24 cellular contexts compared by ENCODE assay signal in the genomic region with DNA sequence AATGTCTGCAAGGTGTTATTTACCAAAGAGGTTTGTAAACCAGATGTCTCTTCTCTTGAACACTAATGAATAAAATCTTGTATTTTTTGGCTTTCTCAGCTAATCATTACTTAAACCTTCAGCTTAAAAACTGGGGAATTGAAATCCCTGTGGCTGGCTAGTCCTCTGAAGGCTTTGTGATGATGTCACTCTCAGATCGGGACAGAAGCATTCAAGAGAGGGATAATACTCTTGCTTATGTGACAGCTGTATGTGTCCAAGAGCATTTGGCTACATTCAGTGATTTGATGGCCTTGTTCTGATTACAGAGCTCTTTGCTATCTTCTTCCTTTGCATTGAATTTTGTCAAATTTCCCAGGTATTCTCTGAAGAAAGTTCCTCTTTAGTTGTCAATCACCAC.
A peak's percentile ranks its signal among the peaks of the same experiment; 100 is the strongest.
DNase-seq lines count a peak whose midpoint lies in the region; ATAC-seq, FAIRE-seq and TF ChIP-seq lines count a peak whose summit lies in the region.
"Had no signal": no experiment of that assay in that cellular context is flagged by ENCODE, and none has a peak within 500 bp of the region (broad histone marks: within the 10 kb centered on the region; RNA-seq: fewer than 3 reads in every experiment).

No MANE protein-coding gene starts in this region.

- intact Hi-C loops in gastrocnemius medialis (cut with DNase I; ENCODE audit: low total_unique reads): no loop called here

- no peak for TF ChIP-seq POLR2A in gastroesophageal sphincter (IDR thresholded peaks at IDR 0.05)
- no peak for TF ChIP-seq POLR2A in gastrocnemius medialis (IDR thresholded peaks at IDR 0.05)

- H3K27me3 ChIP-seq in gastroesophageal sphincter (no peaks in the 10 kb centered on the region), gastrocnemius medialis (no peaks in the 10 kb centered on the region)
- H3K27me3 ChIP-seq: heart left ventricle, testis had no signal

- no peak for TF ChIP-seq EP300 in gastroesophageal sphincter (IDR thresholded peaks at IDR 0.05)

- H3K36me3 ChIP-seq in gastroesophageal sphincter (no peaks in the 10 kb centered on the region), gastrocnemius medialis (no peaks in the 10 kb centered on the region)
- H3K36me3 ChIP-seq: heart left ventricle had no signal

- H3K9me3 ChIP-seq in gastroesophageal sphincter: no peaks in the 10 kb centered on the region
- no peaks in the 10 kb centered on the region for H3K9me3 ChIP-seq in gastrocnemius medialis
- H3K9me3 ChIP-seq: heart left ventricle, testis had no signal

- H3K4me3 ChIP-seq in gastroesophageal sphincter: no peak overlapping the region
- no peak overlapping the region for H3K4me3 ChIP-seq in gastrocnemius medialis
- H3K4me3 ChIP-seq: heart left ventricle, testis had no signal

- peak; percentile 18 for DNase-seq in D721Med (ENCODE audit: insufficient read length, low spot score)
- DNase-seq in NCI-H82 (lab: John Stamatoyannopoulos, UW): peak; percentile 82
- no peak for DNase-seq in gastrocnemius medialis
- DNase-seq: activated CD4-positive, alpha-beta memory T cell treated with anti-CD3 and anti-CD28 coated beads for 36 hours; activated CD4-positive, CD25-positive, alpha-beta regulatory T cell; activated gamma-delta T cell; activated naive CD8-positive, alpha-beta T cell treated with anti-CD3 and anti-CD28 coated beads, Interleukin-2, amount 50 U/mL, for 24 hours; activated T-cell treated with anti-CD3 and anti-CD28 coated beads for 4 hours; CD8-positive, alpha-beta memory T cell; heart left ventricle; NCI-H1417 treated with DMSO at 0.1 percent for 48 hours; posterior cingulate gyrus; stimulated activated CD4-positive, alpha-beta T cell treated with anti-CD3 and anti-CD28 coated beads, Interleukin-2, amount 100 ng/mL, for 24 hours; T1000; testis had no signal

- in situ Hi-C loops in gastrocnemius medialis (cut with MboI; ENCODE audit: low sequenced_read_pairs in 4 of 4): loop anchor here in 1 of 4 donors (10.0 kb wide), 1 partner anchor 128 kb away; the partner anchor contains the start of gene BICC1

- TF ChIP-seq CTCF in D721Med (IDR thresholded peaks at IDR 0.05; ENCODE audit: insufficient read depth, missing control alignments) (no peak), gastroesophageal sphincter (IDR thresholded peaks at IDR 0.05) (no peak), gastrocnemius medialis (IDR thresholded peaks at IDR 0.05 in 4 of 5, conservative IDR thresholded peaks at IDR 0.05 in 1 of 5) (no peak)

- 38 to 40% methylated on average over 1 of the region's 1 CpG for WGBS in gastroesophageal sphincter (ENCODE audit: low coverage in 1 of 2), 2 donors

- peak; percentile 28 for ATAC-seq in gastroesophageal sphincter
- ATAC-seq in gastrocnemius medialis: no peak
- no peak for ATAC-seq in GM21390 (IDR thresholded peaks at IDR 0.05; ENCODE audit: unreplicated experiment)
- ATAC-seq in HG03342 (IDR thresholded peaks at IDR 0.05; ENCODE audit: unreplicated experiment): no peak
- no peak for ATAC-seq in HG02973 (IDR thresholded peaks at IDR 0.05; ENCODE audit: unreplicated experiment)
- ATAC-seq: activated naive CD8-positive, alpha-beta T cell treated with anti-CD3 and anti-CD28 coated beads, Interleukin-2, amount 50 U/mL, for 24 hours; HCT116; natural killer cell treated with Interleukin-12 subunit alpha and Interleukin-12 subunit beta and Interleukin-15 and Interleukin-18, amount 100 ng/mL, for 72 hours; stimulated activated effector memory CD8-positive, alpha-beta T cell treated with anti-CD3 and anti-CD28 coated beads, Interleukin-12 subunit alpha, Interleukin-12 subunit beta, amount 100 ng/mL, for 72 hours had no signal

- H3K27ac ChIP-seq in gastroesophageal sphincter (peak overlapping the region; percentile 6 to 69 (median 52)), gastrocnemius medialis (peak overlapping the region; percentile 64 to 76 (median 68))
- H3K27ac ChIP-seq: testis had no signal

- FAIRE-seq in D721Med (lab: Jason Lieb, UNC): peak; percentile 91
- FAIRE-seq: bronchial epithelial cell, GM12892 had no signal

- H3K4me1 ChIP-seq in gastroesophageal sphincter: peaks cover 4 to 70% (median 13%) of the 10 kb centered on the region in 3 donors
- peaks cover 28 to 51% of the 10 kb centered on the region in 2 donors for H3K4me1 ChIP-seq in gastrocnemius medialis

Comparison
In these comparisons a context has a peak if more than half of its experiments do, and no peak if none do; other contexts are left out.
1. DNase-seq: peak in D721Med (single experiment) and NCI-H82 (single experiment); none in gastrocnemius medialis (0 of 2).